In the genomic region with DNA sequence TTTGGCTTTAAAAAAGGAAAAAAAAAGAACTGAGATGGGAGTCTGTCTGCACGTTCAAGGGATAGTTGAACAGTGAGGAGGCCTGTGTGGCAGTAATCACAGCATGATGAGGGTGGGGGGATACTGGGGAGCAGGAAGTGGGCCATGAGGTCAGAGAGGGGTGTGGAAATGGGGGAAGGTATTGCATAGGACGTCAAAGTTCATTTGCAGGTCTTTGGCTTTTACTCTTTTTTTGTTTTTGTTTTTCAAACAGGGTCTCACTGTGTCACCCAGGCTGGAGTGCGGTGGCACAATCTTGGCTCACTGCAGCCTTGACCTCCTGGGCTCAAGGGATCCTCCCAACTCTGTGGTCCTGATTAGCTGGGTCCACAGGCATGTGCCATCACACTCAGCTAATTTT, we compare ENCODE assay signal across 18 cellular contexts. TPM values are rescaled to one million over a fixed set of nuclear protein-coding genes. Genes with fewer than 3 reads are reported as not detected.
A peak's percentile ranks its signal among the peaks of the same experiment; 100 is the strongest.
DNase-seq lines count a peak whose midpoint lies in the region; ATAC-seq lines count a peak whose summit lies in the region.
"Had no signal": no experiment of that assay in that cellular context is flagged by ENCODE, and none has a peak within 500 bp of the region (broad histone marks: within the 10 kb centered on the region; RNA-seq: fewer than 3 reads in every experiment).

No MANE protein-coding gene starts in this region.

- H3K27me3 ChIP-seq in CD8-positive, alpha-beta memory T cell (ENCODE audit: insufficient read depth, low read length, poor library complexity, severe bottlenecking), result no peaks in the 10 kb centered on the region

- H3K4me3 Mint-ChIP-seq in activated T-cell treated with anti-CD3 and anti-CD28 coated beads, Interleukin-2, amount 50 U/mL, for 24 hours, result no peak overlapping the region
- H3K4me3 Mint-ChIP-seq in CD8-positive, alpha-beta memory T cell, result no peak overlapping the region
- H3K4me3 Mint-ChIP-seq in activated CD8-positive, alpha-beta T cell treated with anti-CD3 and anti-CD28 coated beads, Interleukin-2, amount 10 ng/mL, durations not matched to agents 7 days and 5 days, result no peak overlapping the region
- H3K4me3 Mint-ChIP-seq in naive thymus-derived CD8-positive, alpha-beta T cell, result no peak overlapping the region
- H3K4me3 Mint-ChIP-seq: CD14-positive monocyte had no signal

- H3K36me3 Mint-ChIP-seq in activated T-cell treated with anti-CD3 and anti-CD28 coated beads, Interleukin-2, amount 50 U/mL, for 24 hours (ENCODE audit: low read depth), result peaks cover 31% of the 10 kb centered on the region
- peaks cover 1 to 48% (median 2%) of the 10 kb centered on the region in 3 donors for H3K36me3 Mint-ChIP-seq in CD8-positive, alpha-beta memory T cell
- H3K36me3 Mint-ChIP-seq in activated CD8-positive, alpha-beta T cell treated with anti-CD3 and anti-CD28 coated beads, Interleukin-2, amount 10 ng/mL, durations not matched to agents 7 days and 5 days (ENCODE audit: low read depth), result peaks cover 22% of the 10 kb centered on the region
- H3K36me3 Mint-ChIP-seq in naive thymus-derived CD8-positive, alpha-beta T cell, result peaks cover 1 to 51% (median 10%) of the 10 kb centered on the region in 3 donors

- ATAC-seq in activated CD8-positive, alpha-beta T cell treated with anti-CD3 and anti-CD28 coated beads, Interleukin-2, amount 10 ng/mL, durations not matched to agents 7 days and 5 days, result no peak
- ATAC-seq in naive thymus-derived CD8-positive, alpha-beta T cell, result peak in 1 of 2 donors; percentile 73
- ATAC-seq: HCT116 had no signal

- in situ Hi-C loops in G401 (cut with HindIII; ENCODE audit: low sequenced_read_pairs), result no loop called here

- H3K4me1 Mint-ChIP-seq in activated T-cell treated with anti-CD3 and anti-CD28 coated beads, Interleukin-2, amount 50 U/mL, for 24 hours (ENCODE audit: low read depth), result peaks cover 8% of the 10 kb centered on the region
- H3K4me1 Mint-ChIP-seq in CD8-positive, alpha-beta memory T cell, result peaks cover 8 to 29% (median 23%) of the 10 kb centered on the region in 3 donors
- H3K4me1 Mint-ChIP-seq in activated CD8-positive, alpha-beta T cell treated with anti-CD3 and anti-CD28 coated beads, Interleukin-2, amount 10 ng/mL, durations not matched to agents 7 days and 5 days (ENCODE audit: low read depth), result peaks cover 6% of the 10 kb centered on the region
- peaks cover 9 to 23% (median 12%) of the 10 kb centered on the region in 4 donors for H3K4me1 Mint-ChIP-seq in naive thymus-derived CD8-positive, alpha-beta T cell

- no peaks in the 10 kb centered on the region for H3K9me3 ChIP-seq in CD8-positive, alpha-beta memory T cell (ENCODE audit: low read length)

- peak overlapping the region; percentile 77 for H3K27ac Mint-ChIP-seq in activated T-cell treated with anti-CD3 and anti-CD28 coated beads, Interleukin-2, amount 50 U/mL, for 24 hours
- peak overlapping the region in 6 of 8 donors; percentile 36 to 91 (median 58) for H3K27ac Mint-ChIP-seq in CD8-positive, alpha-beta memory T cell
- peak overlapping the region; percentile 37 for H3K27ac Mint-ChIP-seq in activated CD8-positive, alpha-beta T cell treated with anti-CD3 and anti-CD28 coated beads, Interleukin-2, amount 10 ng/mL, durations not matched to agents 7 days and 5 days
- H3K27ac Mint-ChIP-seq in naive thymus-derived CD8-positive, alpha-beta T cell, result peak overlapping the region in 8 of 10 donors; percentile 9 to 80 (median 72)

- no peaks in the 10 kb centered on the region for H3K27me3 Mint-ChIP-seq in activated T-cell treated with anti-CD3 and anti-CD28 coated beads, Interleukin-2, amount 50 U/mL, for 24 hours
- H3K27me3 Mint-ChIP-seq in CD8-positive, alpha-beta memory T cell, result no peaks in the 10 kb centered on the region
- no peaks in the 10 kb centered on the region for H3K27me3 Mint-ChIP-seq in activated CD8-positive, alpha-beta T cell treated with anti-CD3 and anti-CD28 coated beads, Interleukin-2, amount 10 ng/mL, durations not matched to agents 7 days and 5 days (ENCODE audit: low read depth)
- no peaks in the 10 kb centered on the region for H3K27me3 Mint-ChIP-seq in naive thymus-derived CD8-positive, alpha-beta T cell

- CTCF ChIA-PET in CD8-positive, alpha-beta memory T cell (lab: Charles Lee), result no interaction called here
- CTCF ChIA-PET in activated CD8-positive, alpha-beta T cell treated with anti-CD3 and anti-CD28 coated beads, Interleukin-2, amount 10 ng/mL, durations not matched to agents 7 days and 5 days (lab: Charles Lee), result no interaction called here

- H3K4me3 ChIP-seq in CD8-positive, alpha-beta memory T cell (ENCODE audit: low read length), result no peak overlapping the region
- H3K4me3 ChIP-seq: PC-9 had no signal

- no peak for DNase-seq in activated T-cell treated with anti-CD3 and anti-CD28 coated beads, Interleukin-2, amount 50 U/mL, for 24 hours
- DNase-seq in activated T-cell treated with anti-CD3 and anti-CD28 coated beads for 4 hours (no peak), NCI-H187 (lab: John Stamatoyannopoulos, UW) (no peak), UCSD-AML1 (lab: John Stamatoyannopoulos, UW; ENCODE audit: unreplicated experiment) (no peak), G401 (ENCODE audit: low spot score) (no peak)
- DNase-seq in CD8-positive, alpha-beta memory T cell, result no peak
- no peak for DNase-seq in activated CD8-positive, alpha-beta T cell treated with anti-CD3 and anti-CD28 coated beads, Interleukin-2, amount 10 ng/mL, durations not matched to agents 7 days and 5 days
- no peak for DNase-seq in naive thymus-derived CD8-positive, alpha-beta T cell
- DNase-seq: DMS79 treated with DMSO at 0.1 percent for 48 hours, GDM1, NCI-H1092, NCI-H1694, NCI-H446 treated with DMSO at 0.1 percent for 48 hours, NCI-H774, PC-9 had no signal

- H3K27ac ChIP-seq in CD8-positive, alpha-beta memory T cell (ENCODE audit: low read depth, low read length), result no peak overlapping the region
- H3K27ac ChIP-seq: KMS-11, PC-9 had no signal

- peaks cover under 1% of the 10 kb centered on the region for H3K9me3 Mint-ChIP-seq in activated T-cell treated with anti-CD3 and anti-CD28 coated beads, Interleukin-2, amount 50 U/mL, for 24 hours
- H3K9me3 Mint-ChIP-seq in CD8-positive, alpha-beta memory T cell, result peaks cover 0 to 1% (median 0%) of the 10 kb centered on the region in 5 donors
- H3K9me3 Mint-ChIP-seq in activated CD8-positive, alpha-beta T cell treated with anti-CD3 and anti-CD28 coated beads, Interleukin-2, amount 10 ng/mL, durations not matched to agents 7 days and 5 days (ENCODE audit: insufficient read depth), result peaks cover 2% of the 10 kb centered on the region
- peaks cover 0 to 1% (median 0%) of the 10 kb centered on the region in 9 donors for H3K9me3 Mint-ChIP-seq in naive thymus-derived CD8-positive, alpha-beta T cell

- POLR2A ChIA-PET in CD8-positive, alpha-beta memory T cell (lab: Charles Lee), result no interaction called here
- POLR2A ChIA-PET in activated CD8-positive, alpha-beta T cell treated with anti-CD3 and anti-CD28 coated beads, Interleukin-2, amount 10 ng/mL, durations not matched to agents 7 days and 5 days (lab: Charles Lee), result no interaction called here
- POLR2A ChIA-PET in naive thymus-derived CD8-positive, alpha-beta T cell (lab: Charles Lee), result no interaction called here

- H3K36me3 ChIP-seq in CD8-positive, alpha-beta memory T cell (ENCODE audit: insufficient read depth, low read length), result no peaks in the 10 kb centered on the region

- H3K4me1 ChIP-seq in CD8-positive, alpha-beta memory T cell (ENCODE audit: insufficient read depth, low read length), result no peaks in the 10 kb centered on the region

RNA-seq across cellular contexts. Expression of a gene that starts 19.0 kb away (rescaled TPM):
- total RNA-seq in CD8-positive, alpha-beta memory T cell, result 10 to 100 TPM; 41.0 to 46.3 TPM
- polyA plus RNA-seq in CD8-positive, alpha-beta memory T cell, result 50.6 TPM
- 10 to 100 TPM; 60.1 to 64.5 TPM for total RNA-seq in activated CD8-positive, alpha-beta T cell treated with anti-CD3 and anti-CD28 coated beads, Interleukin-2, amount 10 ng/mL, durations not matched to agents 7 days and 5 days
- total RNA-seq in naive thymus-derived CD8-positive, alpha-beta T cell, result 10 to 100 TPM; 56.1 to 63.3 TPM
- polyA plus RNA-seq in naive thymus-derived CD8-positive, alpha-beta T cell, result 10 to 100 TPM; 27.0 to 39.5 (median 31.3) TPM
- total RNA-seq in G401 (2014; rRNA removed; shearing (Covaris generic)), result 12.4 and 24.3 TPM in 2 replicates

RNA-seq across cellular contexts. Expression of a gene that starts 26.4 kb away (rescaled TPM):
- total RNA-seq in CD8-positive, alpha-beta memory T cell, result 100 to 1,000 TPM; 129 to 137 TPM
- polyA plus RNA-seq in CD8-positive, alpha-beta memory T cell, result 43.5 TPM
- total RNA-seq in activated CD8-positive, alpha-beta T cell treated with anti-CD3 and anti-CD28 coated beads, Interleukin-2, amount 10 ng/mL, durations not matched to agents 7 days and 5 days, result 10 to 100 TPM; 53.3 to 58.8 TPM
- 10 to 100 TPM; 59.7 to 61.5 TPM for total RNA-seq in naive thymus-derived CD8-positive, alpha-beta T cell
- 10 to 100 TPM; 35.1 to 60.3 (median 48.6) TPM for polyA plus RNA-seq in naive thymus-derived CD8-positive, alpha-beta T cell
- 134 and 158 TPM in 2 replicates for total RNA-seq in G401 (2014; rRNA removed; shearing (Covaris generic))

RNA-seq across cellular contexts. Expression of a gene that starts 54.8 kb away (rescaled TPM):
- total RNA-seq in CD8-positive, alpha-beta memory T cell, result 10 to 100 TPM; 16.0 to 16.9 TPM
- 3.1 TPM for polyA plus RNA-seq in CD8-positive, alpha-beta memory T cell
- 10 to 100 TPM; 18.3 to 20.1 TPM for total RNA-seq in activated CD8-positive, alpha-beta T cell treated with anti-CD3 and anti-CD28 coated beads, Interleukin-2, amount 10 ng/mL, durations not matched to agents 7 days and 5 days
- 1 to 10 TPM; 3.4 to 3.7 TPM for total RNA-seq in naive thymus-derived CD8-positive, alpha-beta T cell
- polyA plus RNA-seq in naive thymus-derived CD8-positive, alpha-beta T cell, result 1 to 10 TPM; 2.5 to 4.1 (median 3.0) TPM
- 380 and 386 TPM in 2 replicates for total RNA-seq in G401 (2014; rRNA removed; shearing (Covaris generic))

Comparison
In these comparisons a context has a peak if more than half of its experiments do, and no peak if none do; other contexts are left out.
1. RNA of a gene that starts 54.8 kb away (total RNA-seq): 380 to 386 TPM in G401; 18.3 to 20.1 TPM in activated CD8-positive, alpha-beta T cell treated with anti-CD3 and anti-CD28 coated beads, Interleukin-2, amount 10 ng/mL, durations not matched to agents 7 days and 5 days, 16.0 to 16.9 TPM in CD8-positive, alpha-beta memory T cell and 3.4 to 3.7 TPM in naive thymus-derived CD8-positive, alpha-beta T cell; every median in the first group is over 10 times any median in the second.
2. Peak in every context shown above with its lines, with median percentiles within 50 percentile points of each other: H3K27ac Mint-ChIP-seq.